ENCODE assay signal across 12 cellular contexts in the genomic region with DNA sequence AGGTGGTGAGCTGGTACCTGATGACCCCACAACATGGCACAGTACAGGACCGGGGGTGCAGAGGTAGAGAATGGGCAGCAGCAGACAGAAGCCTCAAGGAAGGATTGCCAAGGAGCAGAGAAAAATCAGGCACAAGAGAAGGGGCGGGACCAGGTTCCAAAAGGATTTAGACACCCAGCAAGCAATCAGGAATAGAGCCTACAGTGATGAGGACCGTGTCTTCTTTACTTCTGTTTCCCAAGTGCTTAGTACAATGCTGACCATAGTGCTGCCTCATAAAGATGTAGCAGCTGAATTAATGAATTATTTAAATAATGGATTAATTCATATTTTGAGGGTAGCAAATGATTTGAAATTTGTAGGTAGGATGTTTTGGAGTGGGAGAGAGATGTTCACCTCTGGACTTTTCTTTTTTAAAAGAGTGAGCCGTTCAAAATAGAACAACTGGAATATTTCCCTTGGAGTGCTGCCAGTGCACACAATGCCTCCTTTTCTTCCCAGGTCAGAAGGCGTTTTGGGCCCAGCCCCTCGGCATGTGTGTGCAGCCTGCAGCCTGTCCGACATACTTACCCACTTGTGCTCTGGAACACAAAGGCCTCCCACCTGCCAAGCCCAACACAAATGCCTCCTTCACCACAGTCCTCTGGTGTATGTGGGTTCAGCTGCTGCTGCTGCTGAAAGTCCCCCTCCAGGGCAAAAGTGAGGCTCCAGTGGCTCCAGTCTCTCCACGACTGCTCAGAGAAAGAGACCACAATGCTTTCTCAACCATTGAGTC. TPM values are rescaled to one million over a fixed set of nuclear protein-coding genes. Genes with fewer than 3 reads are reported as not detected.
A peak's percentile ranks its signal among the peaks of the same experiment; 100 is the strongest.
DNase-seq lines count a peak whose midpoint lies in the region; ATAC-seq and TF ChIP-seq lines count a peak whose summit lies in the region.
"Had no signal": no experiment of that assay in that cellular context is flagged by ENCODE, and none has a peak within 500 bp of the region (broad histone marks: within the 10 kb centered on the region; RNA-seq: fewer than 3 reads in every experiment).

No MANE protein-coding gene starts in this region.

- TF ChIP-seq CTCF in colonic mucosa (IDR thresholded peaks at IDR 0.05) = no peak
- TF ChIP-seq CTCF in HFFc6 (IDR thresholded peaks at IDR 0.05) = no peak

- H3K4me1 Mint-ChIP-seq in naive thymus-derived CD4-positive, alpha-beta T cell = peaks cover 9 to 16% (median 13%) of the 10 kb centered on the region in 7 donors
- H3K4me1 Mint-ChIP-seq in HFFc6 (ENCODE audit: low read depth) = peaks cover 11% of the 10 kb centered on the region; the same call in 1 of the 2 replicates

- POLR2A ChIA-PET in naive thymus-derived CD4-positive, alpha-beta T cell (lab: Charles Lee) = interaction anchor here (1.1 kb wide), 1 partner anchor 26 kb away, joined by 3 read pairs; no protein-coding TSS in a partner anchor

- H3K27ac ChIP-seq in colonic mucosa = no peak overlapping the region
- H3K27ac ChIP-seq in naive thymus-derived CD4-positive, alpha-beta T cell (ENCODE audit: low read depth, low read length) = no peak overlapping the region
- H3K27ac ChIP-seq: HL-60 had no signal

- DNase-seq in DMS79 treated with DMSO at 0.1 percent for 48 hours (lab: John Stamatoyannopoulos, UW) (peak; percentile 86), NCI-H2227 treated with DMSO at 0.1 percent for 48 hours (lab: John Stamatoyannopoulos, UW) (peak; percentile 28), colonic mucosa (peak; percentile 71), nucleus accumbens (lab: John Stamatoyannopoulos, UW) (peak in 43 of 56 donors; percentile 11 to 74 (median 43)), HFFc6 (no peak)
- no peak for DNase-seq in effector CD8-positive, alpha-beta T cell (lab: John Stamatoyannopoulos, UW)
- DNase-seq in naive thymus-derived CD4-positive, alpha-beta T cell = no peak
- DNase-seq: activated CD4-positive, alpha-beta T cell treated with anti-CD3 and anti-CD28 coated beads, Interleukin-2, amount 50 U/mL, for 4 hours; stimulated activated naive CD4-positive, alpha-beta T cell treated with Interleukin-2 at 50 U/mL for 16 hours had no signal

- H3K36me3 ChIP-seq in colonic mucosa = no peaks in the 10 kb centered on the region
- no peaks in the 10 kb centered on the region for H3K36me3 ChIP-seq in naive thymus-derived CD4-positive, alpha-beta T cell (ENCODE audit: control insufficient read depth in 2 of 3, insufficient read depth in 3 of 3, low read length in 3 of 3)

- no peak overlapping the region for H3K4me3 ChIP-seq in colonic mucosa
- no peak overlapping the region for H3K4me3 ChIP-seq in naive thymus-derived CD4-positive, alpha-beta T cell (ENCODE audit: low read length)

- H3K9me3 Mint-ChIP-seq in naive thymus-derived CD4-positive, alpha-beta T cell = no peaks in the 10 kb centered on the region
- H3K9me3 Mint-ChIP-seq in HFFc6 = no peaks in the 10 kb centered on the region; the same call in 1 of the 2 replicates

- H3K36me3 Mint-ChIP-seq in naive thymus-derived CD4-positive, alpha-beta T cell = no peaks in the 10 kb centered on the region
- no peaks in the 10 kb centered on the region for H3K36me3 Mint-ChIP-seq in HFFc6 (ENCODE audit: low read depth)

- H3K9me3 ChIP-seq in colonic mucosa = no peaks in the 10 kb centered on the region
- no peaks in the 10 kb centered on the region for H3K9me3 ChIP-seq in naive thymus-derived CD4-positive, alpha-beta T cell (ENCODE audit: control insufficient read depth in 2 of 3, low read length in 3 of 3)

- no peak overlapping the region for H3K9ac ChIP-seq in colonic mucosa (ENCODE audit: low read depth in 2 of 2, low read length in 2 of 2)

- H3K27me3 ChIP-seq in colonic mucosa = no peaks in the 10 kb centered on the region
- H3K27me3 ChIP-seq in naive thymus-derived CD4-positive, alpha-beta T cell (ENCODE audit: control insufficient read depth in 2 of 2, insufficient read depth in 2 of 2, low read length in 2 of 2) = no peaks in the 10 kb centered on the region

- no peaks in the 10 kb centered on the region for H3K4me1 ChIP-seq in colonic mucosa
- peaks cover 0 to 11% of the 10 kb centered on the region in 2 donors for H3K4me1 ChIP-seq in naive thymus-derived CD4-positive, alpha-beta T cell (ENCODE audit: control insufficient read depth in 2 of 2, insufficient read depth in 2 of 2, low read length in 2 of 2)

- intact Hi-C loops in colonic mucosa (cut with DNase I) = no loop called here
- intact Hi-C loops in naive thymus-derived CD4-positive, alpha-beta T cell (cut with micrococcal nuclease) = loop anchor here in 1 of 2 donors (10.0 kb wide), 1 partner anchor 1295 kb away; the partner anchor contains the start of gene PGM1

- H3K27me3 Mint-ChIP-seq in naive thymus-derived CD4-positive, alpha-beta T cell = no peaks in the 10 kb centered on the region
- peaks cover 6% of the 10 kb centered on the region for H3K27me3 Mint-ChIP-seq in HFFc6 (ENCODE audit: insufficient read depth)

- no peak overlapping the region for H3K27ac Mint-ChIP-seq in naive thymus-derived CD4-positive, alpha-beta T cell
- no peak overlapping the region for H3K27ac Mint-ChIP-seq in HFFc6

- no peak overlapping the region for H3K4me3 Mint-ChIP-seq in naive thymus-derived CD4-positive, alpha-beta T cell
- H3K4me3 Mint-ChIP-seq in HFFc6 = no peak overlapping the region

- ATAC-seq in HG03460 (IDR thresholded peaks at IDR 0.05; ENCODE audit: unreplicated experiment) = no peak
- ATAC-seq in naive thymus-derived CD4-positive, alpha-beta T cell = no peak

- CTCF ChIA-PET in naive thymus-derived CD4-positive, alpha-beta T cell (lab: Charles Lee) = interaction anchor here (1.1 kb wide), 1 partner anchor 11 kb away, joined by 3 read pairs; no protein-coding TSS in a partner anchor

RNA-seq across cellular contexts. Expression of gene KANK4, which starts 19.6 kb away (rescaled TPM):
- 1 to 10 TPM in 1 of 2 donors, under 1 TPM in 1; 0.96 to 1.7 TPM for total RNA-seq in colonic mucosa
- total RNA-seq in naive thymus-derived CD4-positive, alpha-beta T cell = not detected
- polyA plus RNA-seq in naive thymus-derived CD4-positive, alpha-beta T cell = not detected
- not detected for total RNA-seq in HFFc6 (2021; fragmentation: NEBNext Ultra II Directional; extraction: Animal tissue kit (Norgen Biotek cat#: 25700))
- total RNA-seq: T-helper 1 cell treated with Interleukin-12 subunit alpha and Interleukin-12 subunit beta and Interleukin-4 antibody, amounts not matched to agents 30 ng/mL and 1 ng/mL, for 36 hours had no signal

Comparison
In these comparisons a context has a peak if more than half of its experiments do, and no peak if none do; other contexts are left out.
1. DNase-seq: peak in DMS79 treated with DMSO at 0.1 percent for 48 hours (single experiment), NCI-H2227 treated with DMSO at 0.1 percent for 48 hours (single experiment), colonic mucosa (single experiment) and nucleus accumbens (43 of 56); none in effector CD8-positive, alpha-beta T cell (single experiment), naive thymus-derived CD4-positive, alpha-beta T cell (0 of 9) and HFFc6 (single experiment).